Comparison of ENCODE assay signal across 17 cellular contexts in genomic region chrX:121008920-121009319, GRCh38. TPM values are rescaled to one million over a fixed set of nuclear protein-coding genes. Genes with fewer than 3 reads are reported as not detected.
"Had no signal": no experiment of that assay in that cellular context is flagged by ENCODE, and none has a peak within 500 bp of the region (broad histone marks: within the 10 kb centered on the region; RNA-seq: fewer than 3 reads in every experiment).

No MANE protein-coding gene starts in this region.

- DNase-seq: activated CD4-positive, alpha-beta T cell treated with anti-CD3 and anti-CD28 coated beads, Interleukin-2, amount 50 U/mL, for 4 hours; activated CD4-positive, CD25-positive, alpha-beta regulatory T cell treated with anti-CD3 and anti-CD28 coated beads, Interleukin-2, amount 50 U/mL, for 72 hours; activated gamma-delta T cell; activated T-cell treated with anti-CD3 and anti-CD28 coated beads, Interleukin-2, amount 50 U/mL, for 1 hour; effector memory CD4-positive, alpha-beta T cell; heart left ventricle; islet precursor cell; retina; SIG-M5; small intestine; SW 1271; thyroid gland had no signal

- H3K4me3 Mint-ChIP-seq: central memory CD8-positive, alpha-beta T cell had no signal

- H3K9me3 Mint-ChIP-seq: central memory CD8-positive, alpha-beta T cell had no signal

- H3K4me1 ChIP-seq: parathyroid adenoma, thyroid gland had no signal

- H3K9ac ChIP-seq: parathyroid adenoma had no signal

- H3K27ac ChIP-seq: heart left ventricle, parathyroid adenoma, thyroid gland had no signal

- H3K27me3 ChIP-seq: heart left ventricle, thyroid gland had no signal

- H2AFZ ChIP-seq: parathyroid adenoma had no signal

- H3K36me3 ChIP-seq: heart left ventricle, thyroid gland had no signal

- H3K79me2 ChIP-seq: parathyroid adenoma had no signal

- H3K4me1 Mint-ChIP-seq: central memory CD8-positive, alpha-beta T cell had no signal

- H3K4me3 ChIP-seq: heart left ventricle, thyroid gland had no signal

- H3K9me3 ChIP-seq: thyroid gland had no signal

RNA-seq across cellular contexts. Expression of gene CT47A1, which starts 23.4 kb away (rescaled TPM):
- total RNA-seq: epithelial cell of proximal tubule, frontal cortex, heart left ventricle, lower leg skin, thyroid gland had no signal
- polyA plus RNA-seq: heart left ventricle, small intestine had no signal

RNA-seq across cellular contexts. Expression of gene CT47A2, which starts 28.2 kb away (rescaled TPM):
- total RNA-seq: epithelial cell of proximal tubule, frontal cortex, heart left ventricle, lower leg skin, thyroid gland had no signal
- polyA plus RNA-seq: heart left ventricle, small intestine had no signal

RNA-seq across cellular contexts. Expression of gene CT47A3, which starts 33.1 kb away (rescaled TPM):
- total RNA-seq: epithelial cell of proximal tubule, frontal cortex, heart left ventricle, lower leg skin, thyroid gland had no signal
- polyA plus RNA-seq: heart left ventricle, small intestine had no signal

RNA-seq across cellular contexts. Expression of gene CT47A4, which starts 37.9 kb away (rescaled TPM):
- total RNA-seq: epithelial cell of proximal tubule, frontal cortex, heart left ventricle, lower leg skin, thyroid gland had no signal
- polyA plus RNA-seq: heart left ventricle, small intestine had no signal
